Comparison of ENCODE assay signal across 8 cellular contexts in the genomic region with DNA sequence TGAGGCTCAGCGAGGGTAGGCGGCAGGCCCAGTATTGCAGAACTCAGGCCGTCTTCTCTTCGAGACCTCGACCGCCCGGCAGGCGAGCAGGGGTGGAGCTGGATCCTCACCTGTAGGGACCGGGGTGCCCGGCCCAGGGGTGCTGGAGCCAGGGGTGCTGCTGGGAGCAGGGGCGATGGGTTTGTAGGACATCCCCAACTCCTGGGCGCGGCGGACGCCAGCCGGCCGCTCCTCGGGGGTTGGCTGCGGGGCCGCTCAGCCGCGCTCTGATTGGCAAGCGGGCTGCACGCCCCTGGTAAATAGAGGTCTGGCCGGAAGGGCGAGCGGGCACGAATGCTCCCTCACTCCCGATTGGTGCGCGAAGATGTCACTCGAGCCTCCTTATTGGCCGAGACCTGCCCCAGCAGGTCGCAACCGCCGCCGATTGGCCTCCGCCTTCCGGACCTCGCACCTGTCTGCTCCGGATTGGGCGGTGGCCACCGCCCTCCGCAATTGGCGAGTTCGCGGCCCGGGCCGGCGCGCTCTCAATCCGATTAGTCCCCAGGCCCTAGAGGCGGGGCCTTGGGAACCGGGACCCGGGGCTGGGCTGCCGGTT. TPM values are rescaled to one million over a fixed set of nuclear protein-coding genes. Genes with fewer than 3 reads are reported as not detected.
DNase-seq lines count a peak whose midpoint lies in the region; ATAC-seq and TF ChIP-seq lines count a peak whose summit lies in the region.

A gene with protein sequence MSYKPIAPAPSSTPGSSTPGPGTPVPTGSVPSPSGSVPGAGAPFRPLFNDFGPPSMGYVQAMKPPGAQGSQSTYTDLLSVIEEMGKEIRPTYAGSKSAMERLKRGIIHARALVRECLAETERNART (minus strand): TSS at position 272 of the 595 bp plus-strand sequence. CDS start 80 bp downstream, at position 192.

- ATAC-seq in stimulated activated naive CD8-positive, alpha-beta T cell treated with anti-CD3 and anti-CD28 coated beads, Interleukin-15, amount 100 ng/mL, for 72 hours: peak; percentile 82

- H2BK15ac ChIP-seq in H9 (ENCODE audit: low read depth, low read length): no peak within 1 kb of the TSS

- H3T11ph ChIP-seq in H9 (ENCODE audit: low read length): no peak within 1 kb of the TSS

- H3K27ac Mint-ChIP-seq in H9 (peak within 1 kb of the TSS; percentile 85 to 93 (median 87)), nephron progenitor cell (peak within 1 kb of the TSS; percentile 85)
- H3K27ac Mint-ChIP-seq in stimulated activated naive CD8-positive, alpha-beta T cell treated with anti-CD3 and anti-CD28 coated beads, Interleukin-15, amount 100 ng/mL, for 72 hours: peak within 1 kb of the TSS; percentile 72 to 99

- no peaks in the 10 kb centered on the region for H3K4me1 ChIP-seq in H9 (ENCODE audit: insufficient read depth, low read length)

- no peak within 1 kb of the TSS for H2BK5ac ChIP-seq in H9 (ENCODE audit: insufficient read length, low read length)

- peaks cover 5 to 10% (median 9%) of the 10 kb centered on the region in 3 experiments; a peak in 6 of 7 replicates for H3K36me3 Mint-ChIP-seq in H9 (ENCODE audit: insufficient read depth in 1 of 3, low read depth in 3 of 3)
- H3K36me3 Mint-ChIP-seq in nephron progenitor cell (ENCODE audit: low read depth): no peaks in the 10 kb centered on the region

- H3K79me1 ChIP-seq in H9 (ENCODE audit: insufficient read depth, low read depth, low read length, poor library complexity, severe bottlenecking): no peaks in the 10 kb centered on the region

- H3K79me2 ChIP-seq in H9 (ENCODE audit: insufficient read depth, low read length): peaks cover 2% of the 10 kb centered on the region; the same call in 1 of the 2 replicates

- no peak within 1 kb of the TSS for H3K4ac ChIP-seq in H9 (ENCODE audit: low read depth, low read length)

- no peak within 1 kb of the TSS for H2BK12ac ChIP-seq in H9 (ENCODE audit: insufficient read length, low read depth, low read length)

- H3K4me1 Mint-ChIP-seq in H9 (peaks cover 19 to 27% of the 10 kb centered on the region in 2 experiments), nephron progenitor cell (peaks cover 50% of the 10 kb centered on the region)
- H3K4me1 Mint-ChIP-seq in stimulated activated naive CD8-positive, alpha-beta T cell treated with anti-CD3 and anti-CD28 coated beads, Interleukin-15, amount 100 ng/mL, for 72 hours: peaks cover 51% of the 10 kb centered on the region

- no peak within 1 kb of the TSS for H2BK120ac ChIP-seq in H9 (ENCODE audit: low read depth, low read length, poor library complexity, severe bottlenecking)

- H3K36me3 ChIP-seq in MG63: peaks cover 11% of the 10 kb centered on the region

- H3K9me3 ChIP-seq in H9 (ENCODE audit: control insufficient read depth, low read depth, low read length): no peaks in the 10 kb centered on the region
- H3K9me3 ChIP-seq in MG63: no peaks in the 10 kb centered on the region

- no peak within 1 kb of the TSS for H2BK20ac ChIP-seq in H9 (ENCODE audit: low read depth, low read length, poor library complexity, severe bottlenecking)

- H2AFZ ChIP-seq in H9 (ENCODE audit: low read length): no peak within 1 kb of the TSS

- H3K4me3 ChIP-seq in MG63 (peak within 1 kb of the TSS; percentile 78), fibroblast of the aortic adventitia (ENCODE audit: low read depth, low read length) (peak within 1 kb of the TSS; percentile 87)

- no peak for TF ChIP-seq CTCF in H9 (conservative IDR thresholded peaks at IDR 0.05)
- no peak for TF ChIP-seq CTCF in fibroblast of the aortic adventitia (IDR thresholded peaks at IDR 0.05; ENCODE audit: insufficient read depth, low read length)
- no peak for TF ChIP-seq CTCF in nephron progenitor cell (IDR thresholded peaks at IDR 0.05)

- peak; percentile 100 for DNase-seq in ELR (ENCODE audit: low read depth)
- DNase-seq in H9: peak; percentile 100
- peak; percentile 100 for DNase-seq in MG63
- peak; percentile 98 for DNase-seq in SHP77 treated with DMSO at 0.1 percent for 48 hours (lab: John Stamatoyannopoulos, UW)
- peak; percentile 99 for DNase-seq in activated effector memory CD4-positive, alpha-beta T cell treated with anti-CD3 and anti-CD28 coated beads, Interleukin-2, amount 50 U/mL, for 16 hours
- peak; percentile 99 for DNase-seq in fibroblast of the aortic adventitia (ENCODE audit: low read depth)
- peak; percentile 99 for DNase-seq in nephron progenitor cell
- peak; percentile 96 to 99 for DNase-seq in stimulated activated naive CD8-positive, alpha-beta T cell treated with anti-CD3 and anti-CD28 coated beads, Interleukin-15, amount 100 ng/mL, for 72 hours

- H3K18ac ChIP-seq in H9 (ENCODE audit: insufficient read length, low read depth, low read length): peak within 1 kb of the TSS; percentile 85

- no peak within 1 kb of the TSS for H4K8ac ChIP-seq in H9 (replicated peaks; ENCODE audit: insufficient read length, low read depth, low read length)

- no peak within 1 kb of the TSS for H4K5ac ChIP-seq in H9 (ENCODE audit: insufficient read length, low read depth, low read length)

- peak within 1 kb of the TSS; percentile 75 to 80 for H3K4me3 Mint-ChIP-seq in H9
- peak within 1 kb of the TSS; percentile 86 for H3K4me3 Mint-ChIP-seq in nephron progenitor cell
- peak within 1 kb of the TSS; percentile 94 to 95 for H3K4me3 Mint-ChIP-seq in stimulated activated naive CD8-positive, alpha-beta T cell treated with anti-CD3 and anti-CD28 coated beads, Interleukin-15, amount 100 ng/mL, for 72 hours

- H3K9me3 Mint-ChIP-seq in H9: no peaks in the 10 kb centered on the region; a peak in 1 of 5 replicates
- H3K9me3 Mint-ChIP-seq in nephron progenitor cell: no peaks in the 10 kb centered on the region
- H3K9me3 Mint-ChIP-seq in stimulated activated naive CD8-positive, alpha-beta T cell treated with anti-CD3 and anti-CD28 coated beads, Interleukin-15, amount 100 ng/mL, for 72 hours: no peaks in the 10 kb centered on the region

- no peaks in the 10 kb centered on the region for H4K20me1 ChIP-seq in H9 (ENCODE audit: control insufficient read depth, insufficient read depth, insufficient read length)

- peaks cover 17% of the 10 kb centered on the region for H3K23me2 ChIP-seq in H9 (ENCODE audit: insufficient read length, low read depth, low read length, poor library complexity, severe bottlenecking)

- H3K9ac ChIP-seq in H9 (ENCODE audit: extremely low read depth, insufficient read length, low read length): peak within 1 kb of the TSS; percentile 60

- no peaks in the 10 kb centered on the region for H3K27me3 ChIP-seq in H9 (ENCODE audit: insufficient read depth, low read length)
- no peaks in the 10 kb centered on the region for H3K27me3 ChIP-seq in MG63

- H3K14ac ChIP-seq in H9 (ENCODE audit: insufficient read depth, low read length): peak within 1 kb of the TSS; percentile 90

- H3K4me2 ChIP-seq in H9 (ENCODE audit: insufficient read depth, insufficient read length, low read length): peak within 1 kb of the TSS; percentile 71

- H2AK5ac ChIP-seq in H9 (ENCODE audit: insufficient read length, low read length): no peak within 1 kb of the TSS

- no peak within 1 kb of the TSS for H4K91ac ChIP-seq in H9 (ENCODE audit: insufficient read length, low read depth, low read length)

- WGBS in H9 (ENCODE audit: extremely low coverage, insufficient read length, low lambda C conversion rate): no CpG with 5 or more reads among the region's 56 CpGs

- peaks cover 29% of the 10 kb centered on the region for H3K27me3 Mint-ChIP-seq in H9 (ENCODE audit: low read depth)
- H3K27me3 Mint-ChIP-seq in nephron progenitor cell (ENCODE audit: low read depth, poor library complexity): peaks cover 36% of the 10 kb centered on the region
- H3K27me3 Mint-ChIP-seq in stimulated activated naive CD8-positive, alpha-beta T cell treated with anti-CD3 and anti-CD28 coated beads, Interleukin-15, amount 100 ng/mL, for 72 hours: peaks cover 9% of the 10 kb centered on the region

- no peak within 1 kb of the TSS for H3K23ac ChIP-seq in H9 (ENCODE audit: insufficient read length, low read depth, low read length)

- H3K56ac ChIP-seq in H9 (ENCODE audit: insufficient read length, low read depth, low read length): no peak within 1 kb of the TSS

- no peak within 1 kb of the TSS for H3K27ac ChIP-seq in H9 (ENCODE audit: insufficient read length, low read depth, low read length)

RNA-seq across cellular contexts. Expression of the gene that starts here (rescaled TPM):
- total RNA-seq in H9 (2021) (32.9 and 36.1 TPM in 2 replicates), fibroblast of the aortic adventitia (ENCODE audit: low replicate concordance) (8.7 and 22.1 TPM in 2 replicates)
- 14.1 and 14.8 TPM in 2 replicates for total RNA-seq in MG63 (2014; rRNA removed; shearing (Covaris generic); ENCODE audit: low replicate concordance)
